Comparison of ENCODE assay signal across 8 cellular contexts in the genomic region with DNA sequence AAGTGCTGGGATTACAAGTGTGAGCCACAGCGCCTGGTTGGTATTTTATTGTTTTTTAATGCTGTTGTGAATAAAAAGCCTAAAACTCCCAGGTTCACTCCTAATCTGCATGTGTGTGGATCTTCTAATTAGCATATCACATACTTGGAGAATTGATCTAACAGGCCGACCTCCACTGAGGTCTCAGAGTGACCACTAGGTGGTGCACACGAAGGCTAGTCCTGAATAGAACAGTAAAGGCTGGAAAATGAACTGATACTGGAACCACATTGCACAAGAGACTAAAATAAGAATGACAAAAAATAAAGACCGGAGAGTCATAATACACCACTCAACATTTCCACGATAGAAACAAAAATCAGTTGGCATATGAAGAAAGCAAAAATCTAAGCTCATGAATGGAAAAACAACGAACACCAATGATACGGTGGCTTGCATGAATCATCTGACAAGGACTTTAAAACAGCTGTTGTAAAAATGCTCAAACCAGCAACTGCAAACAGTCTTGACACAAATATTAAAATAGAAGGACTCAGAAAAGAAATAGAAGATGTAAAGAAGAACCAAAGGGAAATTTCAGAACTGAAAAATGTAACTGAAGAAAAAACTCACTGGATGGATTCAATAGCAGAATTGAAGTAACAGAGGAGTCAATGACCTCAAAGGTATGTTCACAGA.
DNase-seq lines count a peak whose midpoint lies in the region; ATAC-seq and TF ChIP-seq lines count a peak whose summit lies in the region.

No MANE protein-coding gene starts in this region.

- no peaks in the 10 kb centered on the region for H3K4me1 Mint-ChIP-seq in nephron

- DNase-seq in stimulated activated CD4-positive, alpha-beta T cell treated with anti-CD3 and anti-CD28 coated beads, Interleukin-2, amount 100 ng/mL, for 24 hours = peak; percentile 49 to 61
- DNase-seq in stimulated activated CD4-positive, alpha-beta T cell treated with anti-CD3 and anti-CD28 coated beads, Interleukin-12 subunit alpha, Interleukin-12 subunit beta, amount 100 ng/mL, for 4 hours = no peak
- DNase-seq in OCI-M1 (lab: John Stamatoyannopoulos, UW) (peak; percentile 75), T47D (ENCODE audit: low read depth in 1 of 2, low spot score in 1 of 2) (peak; percentile 30 to 68), middle frontal gyrus (ENCODE audit: extremely low spot score, low spot score) (no peak), HK-2 (ENCODE audit: unreplicated experiment) (no peak)

- peaks cover 23% of the 10 kb centered on the region for H3K9me3 Mint-ChIP-seq in nephron

- in situ Hi-C loops in T47D (cut with HindIII; ENCODE audit: low pct_unique_long_range_greater_than_20kb, low sequenced_read_pairs) = no loop called here

- H3K4me3 Mint-ChIP-seq in nephron = no peak overlapping the region

- no peak overlapping the region for H3K27ac Mint-ChIP-seq in nephron

- no peak for ATAC-seq in GM21360 (IDR thresholded peaks at IDR 0.05; ENCODE audit: unreplicated experiment)

- peak; percentile 17 to 40 (median 24) for TF ChIP-seq CTCF in nephron (IDR thresholded peaks at IDR 0.05; ENCODE audit: unreplicated experiment in 3 of 3)

- H3K27me3 Mint-ChIP-seq in nephron (ENCODE audit: low read depth) = peaks cover 47% of the 10 kb centered on the region

- H3K36me3 Mint-ChIP-seq in nephron (ENCODE audit: low read depth) = peaks cover 11% of the 10 kb centered on the region

Comparison
In these comparisons a context has a peak if more than half of its experiments do, and no peak if none do; other contexts are left out.
1. DNase-seq: peak in stimulated activated CD4-positive, alpha-beta T cell treated with anti-CD3 and anti-CD28 coated beads, Interleukin-2, amount 100 ng/mL, for 24 hours (2 of 2), OCI-M1 (single experiment) and T47D (2 of 2); none in stimulated activated CD4-positive, alpha-beta T cell treated with anti-CD3 and anti-CD28 coated beads, Interleukin-12 subunit alpha, Interleukin-12 subunit beta, amount 100 ng/mL, for 4 hours (single experiment), middle frontal gyrus (single experiment) and HK-2 (single experiment).